In the genomic region with DNA sequence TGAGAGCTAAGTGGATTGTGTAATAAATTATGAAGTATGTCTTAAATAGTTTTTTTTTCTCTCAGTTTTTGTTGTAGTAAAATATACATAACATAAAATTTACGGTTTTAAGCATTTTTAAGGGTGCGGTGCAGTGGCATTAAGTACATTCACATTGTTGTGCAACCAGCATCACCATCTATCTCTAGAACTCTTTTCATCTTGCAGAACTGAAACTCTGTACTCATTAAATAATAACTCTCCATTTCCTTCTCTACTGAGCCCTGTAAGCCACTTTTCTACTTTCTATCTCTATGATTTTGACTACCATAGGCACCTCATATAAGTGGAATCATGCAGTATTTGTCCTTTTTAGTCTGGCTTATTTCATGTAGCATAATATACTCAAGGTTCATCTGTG, we compare ENCODE assay signal across 1 cellular context.
TF ChIP-seq lines count a peak whose summit lies in the region.

No MANE protein-coding gene starts in this region.

TF ChIP-seq in GM23338, 12 proteins besides CTCF, POLR2A, EP300 and RAD21 (continued from another document):
- TF ChIP-seq, protein P1, sequence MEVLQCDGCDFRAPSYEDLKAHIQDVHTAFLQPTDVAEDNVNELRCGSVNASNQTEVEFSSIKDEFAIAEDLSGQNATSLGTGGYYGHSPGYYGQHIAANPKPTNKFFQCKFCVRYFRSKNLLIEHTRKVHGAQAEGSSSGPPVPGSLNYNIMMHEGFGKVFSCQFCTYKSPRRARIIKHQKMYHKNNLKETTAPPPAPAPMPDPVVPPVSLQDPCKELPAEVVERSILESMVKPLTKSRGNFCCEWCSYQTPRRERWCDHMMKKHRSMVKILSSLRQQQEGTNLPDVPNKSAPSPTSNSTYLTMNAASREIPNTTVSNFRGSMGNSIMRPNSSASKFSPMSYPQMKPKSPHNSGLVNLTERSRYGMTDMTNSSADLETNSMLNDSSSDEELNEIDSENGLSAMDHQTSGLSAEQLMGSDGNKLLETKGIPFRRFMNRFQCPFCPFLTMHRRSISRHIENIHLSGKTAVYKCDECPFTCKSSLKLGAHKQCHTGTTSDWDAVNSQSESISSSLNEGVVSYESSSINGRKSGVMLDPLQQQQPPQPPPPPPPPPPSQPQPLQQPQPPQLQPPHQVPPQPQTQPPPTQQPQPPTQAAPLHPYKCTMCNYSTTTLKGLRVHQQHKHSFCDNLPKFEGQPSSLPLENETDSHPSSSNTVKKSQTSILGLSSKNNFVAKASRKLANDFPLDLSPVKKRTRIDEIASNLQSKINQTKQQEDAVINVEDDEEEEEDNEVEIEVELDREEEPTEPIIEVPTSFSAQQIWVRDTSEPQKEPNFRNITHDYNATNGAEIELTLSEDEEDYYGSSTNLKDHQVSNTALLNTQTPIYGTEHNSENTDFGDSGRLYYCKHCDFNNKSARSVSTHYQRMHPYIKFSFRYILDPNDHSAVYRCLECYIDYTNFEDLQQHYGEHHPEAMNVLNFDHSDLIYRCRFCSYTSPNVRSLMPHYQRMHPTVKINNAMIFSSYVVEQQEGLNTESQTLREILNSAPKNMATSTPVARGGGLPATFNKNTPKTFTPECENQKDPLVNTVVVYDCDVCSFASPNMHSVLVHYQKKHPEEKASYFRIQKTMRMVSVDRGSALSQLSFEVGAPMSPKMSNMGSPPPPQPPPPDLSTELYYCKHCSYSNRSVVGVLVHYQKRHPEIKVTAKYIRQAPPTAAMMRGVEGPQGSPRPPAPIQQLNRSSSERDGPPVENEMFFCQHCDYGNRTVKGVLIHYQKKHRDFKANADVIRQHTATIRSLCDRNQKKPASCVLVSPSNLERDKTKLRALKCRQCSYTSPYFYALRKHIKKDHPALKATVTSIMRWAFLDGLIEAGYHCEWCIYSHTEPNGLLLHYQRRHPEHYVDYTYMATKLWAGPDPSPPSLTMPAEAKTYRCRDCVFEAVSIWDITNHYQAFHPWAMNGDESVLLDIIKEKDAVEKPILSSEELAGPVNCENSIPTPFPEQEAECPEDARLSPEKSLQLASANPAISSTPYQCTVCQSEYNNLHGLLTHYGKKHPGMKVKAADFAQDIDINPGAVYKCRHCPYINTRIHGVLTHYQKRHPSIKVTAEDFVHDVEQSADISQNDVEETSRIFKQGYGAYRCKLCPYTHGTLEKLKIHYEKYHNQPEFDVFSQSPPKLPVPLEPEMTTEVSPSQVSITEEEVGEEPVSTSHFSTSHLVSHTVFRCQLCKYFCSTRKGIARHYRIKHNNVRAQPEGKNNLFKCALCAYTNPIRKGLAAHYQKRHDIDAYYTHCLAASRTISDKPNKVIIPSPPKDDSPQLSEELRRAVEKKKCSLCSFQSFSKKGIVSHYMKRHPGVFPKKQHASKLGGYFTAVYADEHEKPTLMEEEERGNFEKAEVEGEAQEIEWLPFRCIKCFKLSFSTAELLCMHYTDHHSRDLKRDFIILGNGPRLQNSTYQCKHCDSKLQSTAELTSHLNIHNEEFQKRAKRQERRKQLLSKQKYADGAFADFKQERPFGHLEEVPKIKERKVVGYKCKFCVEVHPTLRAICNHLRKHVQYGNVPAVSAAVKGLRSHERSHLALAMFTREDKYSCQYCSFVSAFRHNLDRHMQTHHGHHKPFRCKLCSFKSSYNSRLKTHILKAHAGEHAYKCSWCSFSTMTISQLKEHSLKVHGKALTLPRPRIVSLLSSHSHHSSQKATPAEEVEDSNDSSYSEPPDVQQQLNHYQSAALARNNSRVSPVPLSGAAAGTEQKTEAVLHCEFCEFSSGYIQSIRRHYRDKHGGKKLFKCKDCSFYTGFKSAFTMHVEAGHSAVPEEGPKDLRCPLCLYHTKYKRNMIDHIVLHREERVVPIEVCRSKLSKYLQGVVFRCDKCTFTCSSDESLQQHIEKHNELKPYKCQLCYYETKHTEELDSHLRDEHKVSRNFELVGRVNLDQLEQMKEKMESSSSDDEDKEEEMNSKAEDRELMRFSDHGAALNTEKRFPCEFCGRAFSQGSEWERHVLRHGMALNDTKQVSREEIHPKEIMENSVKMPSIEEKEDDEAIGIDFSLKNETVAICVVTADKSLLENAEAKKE (CRISPR knock-in tag; IDR thresholded peaks at IDR 0.05), result no peak
- TF ChIP-seq ZNF114 (CRISPR knock-in tag; IDR thresholded peaks at IDR 0.05), result no peak
- no peak for TF ChIP-seq JUNB (IDR thresholded peaks at IDR 0.05; ENCODE audit: unreplicated experiment)
- TF ChIP-seq, protein P2, sequence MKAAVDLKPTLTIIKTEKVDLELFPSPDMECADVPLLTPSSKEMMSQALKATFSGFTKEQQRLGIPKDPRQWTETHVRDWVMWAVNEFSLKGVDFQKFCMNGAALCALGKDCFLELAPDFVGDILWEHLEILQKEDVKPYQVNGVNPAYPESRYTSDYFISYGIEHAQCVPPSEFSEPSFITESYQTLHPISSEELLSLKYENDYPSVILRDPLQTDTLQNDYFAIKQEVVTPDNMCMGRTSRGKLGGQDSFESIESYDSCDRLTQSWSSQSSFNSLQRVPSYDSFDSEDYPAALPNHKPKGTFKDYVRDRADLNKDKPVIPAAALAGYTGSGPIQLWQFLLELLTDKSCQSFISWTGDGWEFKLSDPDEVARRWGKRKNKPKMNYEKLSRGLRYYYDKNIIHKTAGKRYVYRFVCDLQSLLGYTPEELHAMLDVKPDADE (IDR thresholded peaks at IDR 0.05), result no peak
- TF ChIP-seq EZH2 (IDR thresholded peaks at IDR 0.05; ENCODE audit: low read depth, unreplicated experiment), result no peak
- no peak for TF ChIP-seq NANOG (IDR thresholded peaks at IDR 0.05; ENCODE audit: borderline replicate concordance)
- TF ChIP-seq CREB1 (CRISPR knock-in tag; IDR thresholded peaks at IDR 0.05; ENCODE audit: low read depth), result no peak
- no peak for TF ChIP-seq ZNF331 (CRISPR knock-in tag; IDR thresholded peaks at IDR 0.05; ENCODE audit: low read depth)
